9 cellular contexts compared by ENCODE assay signal in the genomic region with DNA sequence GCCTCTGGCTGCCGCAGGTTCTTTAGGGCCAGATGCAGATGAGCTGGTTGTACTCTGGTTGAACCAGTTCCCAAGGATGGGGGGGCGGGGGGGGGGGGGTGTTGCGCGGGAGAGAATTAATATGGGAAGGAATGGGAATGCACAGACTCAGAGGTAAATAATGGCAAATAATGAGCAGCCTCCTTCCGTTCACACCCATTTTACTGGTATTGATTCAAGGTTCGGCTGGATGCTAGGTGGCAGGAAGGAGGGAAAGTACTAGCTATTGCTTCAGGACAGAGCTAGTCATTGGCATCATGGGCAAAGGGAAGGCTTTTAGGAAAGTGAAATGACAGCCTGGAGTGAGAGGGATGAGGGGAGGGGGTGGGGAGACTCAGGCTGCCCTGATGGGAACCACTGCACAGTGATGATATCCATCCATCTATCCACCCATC. TPM values are rescaled to one million over a fixed set of nuclear protein-coding genes. Genes with fewer than 3 reads are reported as not detected.
A peak's percentile ranks its signal among the peaks of the same experiment; 100 is the strongest.
DNase-seq lines count a peak whose midpoint lies in the region; ATAC-seq and TF ChIP-seq lines count a peak whose summit lies in the region.
"Had no signal": no experiment of that assay in that cellular context is flagged by ENCODE, and none has a peak within 500 bp of the region (broad histone marks: within the 10 kb centered on the region; RNA-seq: fewer than 3 reads in every experiment).

A gene with protein sequence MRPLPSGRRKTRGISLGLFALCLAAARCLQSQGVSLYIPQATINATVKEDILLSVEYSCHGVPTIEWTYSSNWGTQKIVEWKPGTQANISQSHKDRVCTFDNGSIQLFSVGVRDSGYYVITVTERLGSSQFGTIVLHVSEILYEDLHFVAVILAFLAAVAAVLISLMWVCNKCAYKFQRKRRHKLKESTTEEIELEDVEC (minus strand): TSS at position 34 of the 434 bp plus-strand sequence. CDS start 116 bp downstream, outside the sequence.

- peaks cover 0 to 2% of the 10 kb centered on the region in 2 donors for H3K9me3 Mint-ChIP-seq in activated T-cell treated with anti-CD3 and anti-CD28 coated beads, Interleukin-2, amount 50 U/mL, for 72 hours
- H3K9me3 Mint-ChIP-seq: CD8-positive, alpha-beta T cell had no signal

- H3K4me1 ChIP-seq in heart right ventricle (peaks cover 0 to 16% (median 0%) of the 10 kb centered on the region in 9 donors), endocrine pancreas (ENCODE audit: control insufficient read depth, insufficient read depth, low read length) (no peaks in the 10 kb centered on the region), muscle layer of duodenum (ENCODE audit: control insufficient read depth in 1 of 2, insufficient read depth in 2 of 2, low read length in 2 of 2) (peaks cover 0 to 4% of the 10 kb centered on the region in 2 donors)

- H3K4me1 Mint-ChIP-seq in activated T-cell treated with anti-CD3 and anti-CD28 coated beads, Interleukin-2, amount 50 U/mL, for 72 hours (ENCODE audit: low read depth): no peaks in the 10 kb centered on the region

- no peak for DNase-seq in heart right ventricle
- DNase-seq in left cardiac atrium: no peak
- no peak for DNase-seq in activated T-cell treated with anti-CD3 and anti-CD28 coated beads, Interleukin-2, amount 50 U/mL, for 72 hours
- DNase-seq in activated CD4-positive, CD25-positive, alpha-beta regulatory T cell (lab: John Stamatoyannopoulos, UW): no peak
- DNase-seq: CD8-positive, alpha-beta T cell had no signal

- H3K9me3 ChIP-seq in heart right ventricle (no peaks in the 10 kb centered on the region), endocrine pancreas (ENCODE audit: control insufficient read depth, low read length) (no peaks in the 10 kb centered on the region), muscle layer of duodenum (ENCODE audit: control insufficient read depth in 1 of 2, low read length in 2 of 2) (no peaks in the 10 kb centered on the region)

- H3K27me3 Mint-ChIP-seq in activated T-cell treated with anti-CD3 and anti-CD28 coated beads, Interleukin-2, amount 50 U/mL, for 72 hours (ENCODE audit: low read depth): peaks cover 26% of the 10 kb centered on the region

- H3K9ac ChIP-seq in endocrine pancreas (ENCODE audit: control insufficient read depth, insufficient read depth, low read length): peak within 1 kb of the TSS; percentile 5

- 22 to 30% methylated on average over 6 of the region's 6 CpGs for WGBS in heart right ventricle, 2 donors

- ATAC-seq in heart right ventricle (no peak), left cardiac atrium (no peak), GM18867 (IDR thresholded peaks at IDR 0.05; ENCODE audit: unreplicated experiment) (no peak), HG02885 (IDR thresholded peaks at IDR 0.05; ENCODE audit: poor library complexity, unreplicated experiment) (no peak)
- ATAC-seq in activated T-cell treated with anti-CD3 and anti-CD28 coated beads, Interleukin-2, amount 50 U/mL, for 72 hours (replicated peaks in 1 of 2): no peak
- ATAC-seq: CD8-positive, alpha-beta T cell had no signal

- intact Hi-C loops in heart right ventricle (cut with DNase I) (no loop called here), left cardiac atrium (cut with DNase I) (no loop called here)

- peak within 1 kb of the TSS in 1 of 2 donors; percentile 30 for H3K4me3 Mint-ChIP-seq in activated T-cell treated with anti-CD3 and anti-CD28 coated beads, Interleukin-2, amount 50 U/mL, for 72 hours
- H3K4me3 Mint-ChIP-seq: CD8-positive, alpha-beta T cell had no signal

- no peak within 1 kb of the TSS for H3K27ac Mint-ChIP-seq in activated T-cell treated with anti-CD3 and anti-CD28 coated beads, Interleukin-2, amount 50 U/mL, for 72 hours
- H3K27ac Mint-ChIP-seq: CD8-positive, alpha-beta T cell had no signal

- no peaks in the 10 kb centered on the region for H3K36me3 Mint-ChIP-seq in activated T-cell treated with anti-CD3 and anti-CD28 coated beads, Interleukin-2, amount 50 U/mL, for 72 hours (ENCODE audit: insufficient read depth in 2 of 2)
- H3K36me3 Mint-ChIP-seq: CD8-positive, alpha-beta T cell had no signal

- peak within 1 kb of the TSS in 7 of 10 donors; percentile 9 to 52 (median 38) for H3K27ac ChIP-seq in heart right ventricle
- no peak within 1 kb of the TSS for H3K27ac ChIP-seq in muscle layer of duodenum (ENCODE audit: low read length)

- peaks cover 0 to 14% (median 0%) of the 10 kb centered on the region in 7 donors for H3K27me3 ChIP-seq in heart right ventricle
- H3K27me3 ChIP-seq in endocrine pancreas (ENCODE audit: control insufficient read depth, insufficient read depth, low read length): no peaks in the 10 kb centered on the region
- H3K27me3 ChIP-seq in muscle layer of duodenum (ENCODE audit: low read depth, low read length): no peaks in the 10 kb centered on the region

- no peaks in the 10 kb centered on the region for H3K36me3 ChIP-seq in heart right ventricle
- no peaks in the 10 kb centered on the region for H3K36me3 ChIP-seq in endocrine pancreas (ENCODE audit: control insufficient read depth, insufficient read depth, low read length)
- no peaks in the 10 kb centered on the region for H3K36me3 ChIP-seq in muscle layer of duodenum (ENCODE audit: control insufficient read depth in 1 of 2, insufficient read depth in 2 of 2, low read length in 2 of 2)

- H3K4me3 ChIP-seq in heart right ventricle (peak within 1 kb of the TSS; percentile 26 to 78 (median 56)), endocrine pancreas (ENCODE audit: control insufficient read depth, insufficient read depth, low read length) (no peak within 1 kb of the TSS), muscle layer of duodenum (ENCODE audit: low read depth in 1 of 2, low read length in 2 of 2) (peak within 1 kb of the TSS; percentile 39 to 74)

- no peak for TF ChIP-seq CTCF in heart right ventricle (IDR thresholded peaks at IDR 0.05)

RNA-seq across cellular contexts. Expression of the gene that starts here (rescaled TPM):
- total RNA-seq in heart right ventricle (under 1 TPM in 6 of 10 donors, not detected in 4; 0.06 to 0.37 (median 0.21) TPM), left cardiac atrium (under 1 TPM; 0.21 to 0.37 TPM)
- under 1 TPM in 1 of 2 donors, not detected in 1; 0.07 TPM for polyA plus RNA-seq in heart right ventricle
- total RNA-seq in activated T-cell treated with anti-CD3 and anti-CD28 coated beads, Interleukin-2, amount 50 U/mL, for 72 hours: not detected
- total RNA-seq: CD8-positive, alpha-beta T cell had no signal
